Comparison of ENCODE assay signal across 35 cellular contexts in the genomic region with DNA sequence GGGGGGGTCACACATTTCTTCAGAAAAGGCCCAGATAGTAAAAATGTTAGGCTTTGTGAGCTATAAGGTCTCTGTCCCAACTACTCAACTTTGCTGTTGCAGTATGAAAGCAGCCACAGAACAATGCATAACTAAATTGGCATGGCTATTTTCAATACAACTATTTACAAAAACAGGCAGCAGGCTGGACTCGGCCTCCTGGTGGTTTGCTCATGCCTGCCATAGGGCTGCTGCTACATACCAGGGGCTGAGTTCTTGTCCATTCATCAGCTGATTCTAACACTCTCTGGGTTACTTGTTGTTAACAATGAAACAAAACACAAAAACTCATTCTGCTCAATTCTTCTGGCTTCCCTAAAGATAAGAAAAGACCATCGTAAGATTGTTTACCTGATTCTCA.
"Had no signal": no experiment of that assay in that cellular context is flagged by ENCODE, and none has a peak within 500 bp of the region (broad histone marks: within the 10 kb centered on the region; RNA-seq: fewer than 3 reads in every experiment).

No MANE protein-coding gene starts in this region.

- H3K27me3 Mint-ChIP-seq: activated CD4-positive, alpha-beta memory T cell treated with anti-CD3 and anti-CD28 coated beads for 36 hours; activated CD4-positive, alpha-beta T cell treated with anti-CD3 and anti-CD28 coated beads, Interleukin-2, amount 10 ng/mL, durations not matched to agents 24 days and 14 days; activated naive CD4-positive, alpha-beta T cell treated with anti-CD3 and anti-CD28 coated beads, Interleukin-2, amount 10 ng/mL, durations not matched to agents 7 days and 5 days; activated naive CD8-positive, alpha-beta T cell treated with anti-CD3 and anti-CD28 coated beads, Interleukin-2, amount 10 ng/mL, durations not matched to agents 7 days and 5 days; central memory CD8-positive, alpha-beta T cell had no signal

- H3K4me3 Mint-ChIP-seq: activated CD4-positive, alpha-beta memory T cell treated with anti-CD3 and anti-CD28 coated beads for 36 hours; activated CD4-positive, alpha-beta T cell treated with anti-CD3 and anti-CD28 coated beads, Interleukin-2, amount 10 ng/mL, durations not matched to agents 24 days and 14 days; activated naive CD4-positive, alpha-beta T cell treated with anti-CD3 and anti-CD28 coated beads, Interleukin-2, amount 10 ng/mL, durations not matched to agents 7 days and 5 days; activated naive CD8-positive, alpha-beta T cell treated with anti-CD3 and anti-CD28 coated beads, Interleukin-2, amount 10 ng/mL, durations not matched to agents 7 days and 5 days; central memory CD8-positive, alpha-beta T cell; immature natural killer cell; naive thymus-derived CD8-positive, alpha-beta T cell; neural crest cell; T-helper 1 cell treated with Interleukin-12 subunit alpha and Interleukin-12 subunit beta and Interleukin-4 antibody, amounts not matched to agents 30 μg/mL and 1 μg/mL, for 36 hours had no signal

- DNase-seq: activated CD4-positive, alpha-beta memory T cell treated with anti-CD3 and anti-CD28 coated beads for 36 hours; activated CD4-positive, alpha-beta T cell treated with anti-CD3 and anti-CD28 coated beads, Interleukin-2, amount 10 ng/mL, durations not matched to agents 24 days and 14 days; activated CD8-positive, alpha-beta memory T cell treated with anti-CD3 and anti-CD28 coated beads, Interleukin-2, amount 50 U/mL, for 4 hours; activated gamma-delta T cell; activated naive CD4-positive, alpha-beta T cell treated with anti-CD3 and anti-CD28 coated beads, Interleukin-2, amount 10 ng/mL, durations not matched to agents 7 days and 5 days; activated naive CD8-positive, alpha-beta T cell treated with anti-CD3 and anti-CD28 coated beads, Interleukin-2, amount 10 ng/mL, durations not matched to agents 7 days and 5 days; activated T-cell treated with anti-CD3 and anti-CD28 coated beads, Interleukin-2, amount 50 U/mL, for 1 hour; amniotic stem cell; colonic mucosa; dorsolateral prefrontal cortex; effector memory CD4-positive, alpha-beta T cell; erythroblast; foreskin fibroblast; heart left ventricle; hypothalamus; immature natural killer cell; kidney; left colon; midbrain; naive thymus-derived CD8-positive, alpha-beta T cell; psoas muscle; sigmoid colon; stimulated activated CD4-positive, alpha-beta T cell treated with anti-CD3 and anti-CD28 coated beads, Interleukin-1b, Interleukin-23, amount 100 ng/mL, for 48 hours; stimulated activated CD4-positive, alpha-beta T cell treated with anti-CD3 and anti-CD28 coated beads, Interleukin-4, amount 100 ng/mL, for 4 hours; stimulated activated CD8-positive, alpha-beta memory T cell treated with anti-CD3 and anti-CD28 coated beads, Interleukin-4, amount 100 ng/mL, for 48 hours; stimulated activated naive CD4-positive, alpha-beta T cell; T1000; trophoblast cell; WERI-Rb-1 had no signal

- H3K27ac Mint-ChIP-seq: activated CD4-positive, alpha-beta memory T cell treated with anti-CD3 and anti-CD28 coated beads for 36 hours; activated CD4-positive, alpha-beta T cell treated with anti-CD3 and anti-CD28 coated beads, Interleukin-2, amount 10 ng/mL, durations not matched to agents 24 days and 14 days; activated naive CD4-positive, alpha-beta T cell treated with anti-CD3 and anti-CD28 coated beads, Interleukin-2, amount 10 ng/mL, durations not matched to agents 7 days and 5 days; activated naive CD8-positive, alpha-beta T cell treated with anti-CD3 and anti-CD28 coated beads, Interleukin-2, amount 10 ng/mL, durations not matched to agents 7 days and 5 days; immature natural killer cell; naive thymus-derived CD8-positive, alpha-beta T cell; T-helper 1 cell treated with Interleukin-12 subunit alpha and Interleukin-12 subunit beta and Interleukin-4 antibody, amounts not matched to agents 30 μg/mL and 1 μg/mL, for 36 hours had no signal

- H3K36me3 ChIP-seq: colonic mucosa, heart left ventricle, sigmoid colon, thoracic aorta, WERI-Rb-1 had no signal

- H3K4me1 ChIP-seq: colonic mucosa, heart left ventricle, parathyroid adenoma, psoas muscle, sigmoid colon had no signal

- H3K4me3 ChIP-seq: colonic mucosa, dorsolateral prefrontal cortex, heart left ventricle, psoas muscle, sigmoid colon, smooth muscle cell, thoracic aorta had no signal

- H3K9me3 Mint-ChIP-seq: activated CD4-positive, alpha-beta memory T cell treated with anti-CD3 and anti-CD28 coated beads for 36 hours; activated CD4-positive, alpha-beta T cell treated with anti-CD3 and anti-CD28 coated beads, Interleukin-2, amount 10 ng/mL, durations not matched to agents 24 days and 14 days; activated naive CD8-positive, alpha-beta T cell treated with anti-CD3 and anti-CD28 coated beads, Interleukin-2, amount 10 ng/mL, durations not matched to agents 7 days and 5 days; T-helper 1 cell treated with Interleukin-12 subunit alpha and Interleukin-12 subunit beta and Interleukin-4 antibody, amounts not matched to agents 30 μg/mL and 1 μg/mL, for 36 hours had no signal

- H3K36me3 Mint-ChIP-seq: activated CD4-positive, alpha-beta memory T cell treated with anti-CD3 and anti-CD28 coated beads for 36 hours; activated naive CD4-positive, alpha-beta T cell treated with anti-CD3 and anti-CD28 coated beads, Interleukin-2, amount 10 ng/mL, durations not matched to agents 7 days and 5 days; activated naive CD8-positive, alpha-beta T cell treated with anti-CD3 and anti-CD28 coated beads, Interleukin-2, amount 10 ng/mL, durations not matched to agents 7 days and 5 days; immature natural killer cell; naive thymus-derived CD8-positive, alpha-beta T cell had no signal

- H3K9me3 ChIP-seq: colonic mucosa, heart left ventricle, psoas muscle, sigmoid colon, thoracic aorta had no signal

- H3K4me1 Mint-ChIP-seq: activated CD4-positive, alpha-beta T cell treated with anti-CD3 and anti-CD28 coated beads, Interleukin-2, amount 10 ng/mL, durations not matched to agents 24 days and 14 days; activated naive CD4-positive, alpha-beta T cell treated with anti-CD3 and anti-CD28 coated beads, Interleukin-2, amount 10 ng/mL, durations not matched to agents 7 days and 5 days; activated naive CD8-positive, alpha-beta T cell treated with anti-CD3 and anti-CD28 coated beads, Interleukin-2, amount 10 ng/mL, durations not matched to agents 7 days and 5 days; central memory CD8-positive, alpha-beta T cell; immature natural killer cell; naive thymus-derived CD8-positive, alpha-beta T cell had no signal

- H3K27ac ChIP-seq: colonic mucosa, heart left ventricle, parathyroid adenoma, psoas muscle, sigmoid colon, thoracic aorta, WERI-Rb-1 had no signal

- H3K27me3 ChIP-seq: colonic mucosa, dorsolateral prefrontal cortex, heart left ventricle, sigmoid colon had no signal
